In genomic region chr20:57399587-57400261, GRCh38 we compare ENCODE assay signal across 8 cellular contexts. TPM values are rescaled to one million over a fixed set of nuclear protein-coding genes. Genes with fewer than 3 reads are reported as not detected.
DNase-seq lines count a peak whose midpoint lies in the region; ATAC-seq and TF ChIP-seq lines count a peak whose summit lies in the region.

No MANE protein-coding gene starts in this region.

- no peaks in the 10 kb centered on the region for H3K9me3 Mint-ChIP-seq in effector memory CD8-positive, alpha-beta T cell

- H3K4me1 Mint-ChIP-seq in effector memory CD8-positive, alpha-beta T cell (ENCODE audit: low read depth in 2 of 2), result peaks cover 58 to 63% of the 10 kb centered on the region in 2 donors

- H3K79me2 ChIP-seq in DND-41 (ENCODE audit: insufficient read depth, low read length), result no peaks in the 10 kb centered on the region; the same call in 1 of the 2 replicates
- H3K79me2 ChIP-seq in OCI-LY7 (ENCODE audit: insufficient read depth, low read depth, low read length), result peaks cover 91% of the 10 kb centered on the region

- peaks cover 1% of the 10 kb centered on the region for H3K27me3 ChIP-seq in DND-41 (ENCODE audit: insufficient read depth, low read length, poor library complexity)
- H3K27me3 ChIP-seq in spleen (replicated peaks in 1 of 7), result no peaks in the 10 kb centered on the region

- 33 to 52% (median 38%) methylated on average over 19 to 23 of the region's 23 CpGs for WGBS in spleen, 5 donors

- TF ChIP-seq CTCF in DND-41 (IDR thresholded peaks at IDR 0.05; ENCODE audit: borderline replicate concordance, extremely low read depth, low read length, poor library complexity, severe bottlenecking), result no peak
- TF ChIP-seq CTCF in OCI-LY7 (conservative IDR thresholded peaks at IDR 0.05; ENCODE audit: low read length), result no peak
- no peak for TF ChIP-seq CTCF in spleen (IDR thresholded peaks at IDR 0.05 in 8 of 11, conservative IDR thresholded peaks at IDR 0.05 in 3 of 11)

- peaks cover 100% of the 10 kb centered on the region for H3K36me3 Mint-ChIP-seq in effector memory CD8-positive, alpha-beta T cell (ENCODE audit: insufficient read depth)

- H3K9me3 ChIP-seq in DND-41 (ENCODE audit: insufficient read depth, low read length, severe bottlenecking), result no peaks in the 10 kb centered on the region
- H3K9me3 ChIP-seq in OCI-LY7 (ENCODE audit: low read length), result no peaks in the 10 kb centered on the region
- H3K9me3 ChIP-seq in spleen, result no peaks in the 10 kb centered on the region

- H4K20me1 ChIP-seq in DND-41 (ENCODE audit: insufficient read depth, low read length), result peaks cover 92% of the 10 kb centered on the region
- H4K20me1 ChIP-seq in OCI-LY7 (ENCODE audit: insufficient read depth, low read length), result peaks cover 6% of the 10 kb centered on the region; the same call in 1 of the 2 replicates

- ATAC-seq in DND-41 (ENCODE audit: insufficient read depth, low read depth), result no peak
- peak; percentile 26 for ATAC-seq in GM21360 (IDR thresholded peaks at IDR 0.05; ENCODE audit: unreplicated experiment)
- ATAC-seq in effector memory CD8-positive, alpha-beta T cell (replicated peaks), result no peak

- H3K9me2 ChIP-seq in OCI-LY7 (ENCODE audit: insufficient read depth, low read length), result no peaks in the 10 kb centered on the region

- POLR2A ChIA-PET in OCI-LY7 (lab: Charles Lee), result interaction anchor here (0.5 to 3.2 kb wide), 8 partner anchors 8 to 78 kb away, joined by 3 to 24 read pairs (median 6); no protein-coding TSS in a partner anchor

- CTCF ChIA-PET in OCI-LY7 (lab: Charles Lee; ENCODE audit: unreplicated experiment), result interaction anchor here (0.6 to 1.7 kb wide), 4 partner anchors 9 to 195 kb away, joined by 3 to 10 read pairs (median 4); no protein-coding TSS in a partner anchor

- H3K4me3 ChIP-seq in DND-41 (ENCODE audit: low read depth in 1 of 2, low read length in 2 of 2), result no peak overlapping the region
- peak overlapping the region; percentile 99 for H3K4me3 ChIP-seq in OCI-LY7 (ENCODE audit: low read depth, low read length, poor library complexity, severe bottlenecking)
- peak overlapping the region in 4 of 8 donors; percentile 7 to 53 (median 14) for H3K4me3 ChIP-seq in spleen

- H3K4me3 Mint-ChIP-seq in effector memory CD8-positive, alpha-beta T cell, result peak overlapping the region; percentile 78 to 95

- H3K27ac ChIP-seq in DND-41 (ENCODE audit: low read length) (peak overlapping the region; percentile 77; the same call in 1 of the 2 replicates), OCI-LY7 (ENCODE audit: low read depth, low read length, poor library complexity, severe bottlenecking) (peak overlapping the region; percentile 97), spleen (peak overlapping the region; percentile 60 to 98 (median 88))

- H3K36me3 ChIP-seq in DND-41 (ENCODE audit: insufficient read depth, low read length) (peaks cover 29% of the 10 kb centered on the region; the same call in 1 of the 2 replicates), OCI-LY7 (ENCODE audit: insufficient read depth, low read length) (peaks cover 94% of the 10 kb centered on the region), spleen (peaks cover 3 to 95% (median 58%) of the 10 kb centered on the region in 6 donors)

- DNase-seq in DND-41 (no peak), OCI-LY7 (ENCODE audit: low spot score) (peak; percentile 33), spleen (peak; percentile 87), DMS53 (lab: John Stamatoyannopoulos, UW) (no peak), OCI-M1 (lab: John Stamatoyannopoulos, UW) (no peak), NCI-H524 (lab: John Stamatoyannopoulos, UW) (no peak)
- DNase-seq in effector memory CD8-positive, alpha-beta T cell, result no peak

- H3K4me2 ChIP-seq in DND-41 (ENCODE audit: insufficient read depth, low read length) (peak overlapping the region; percentile 72), OCI-LY7 (ENCODE audit: low read length) (peak overlapping the region; percentile 91)

- no peaks in the 10 kb centered on the region for H3K27me3 Mint-ChIP-seq in effector memory CD8-positive, alpha-beta T cell

- peak overlapping the region; percentile 95 for H3K27ac Mint-ChIP-seq in effector memory CD8-positive, alpha-beta T cell

- H3K9ac ChIP-seq in DND-41 (ENCODE audit: low read depth, low read length), result 0 out of 2 replicates have a peak overlapping the region, but pooled peaks have one; percentile 44

- intact Hi-C loops in OCI-LY7 (cut with micrococcal nuclease; ENCODE audit: unreplicated experiment) (loop anchor here (2.0 to 10.0 kb wide), 4 partner anchors 35 to 1765 kb away; partner anchors contain the start of gene ZNF831), spleen (cut with DNase I; ENCODE audit: low total_unique reads) (no loop called here)

- no peak for TF ChIP-seq POLR2A in spleen (IDR thresholded peaks at IDR 0.05)

- H3K4me1 ChIP-seq in DND-41 (ENCODE audit: insufficient read depth, low read length) (peaks cover 55% of the 10 kb centered on the region), OCI-LY7 (ENCODE audit: insufficient read depth, low read length, poor library complexity, severe bottlenecking) (peaks cover 74% of the 10 kb centered on the region), spleen (peaks cover 78 to 100% (median 100%) of the 10 kb centered on the region in 6 donors)

- H2AFZ ChIP-seq in DND-41 (ENCODE audit: low read depth, low read length), result no peak overlapping the region
- H2AFZ ChIP-seq in OCI-LY7 (ENCODE audit: low read length), result no peak overlapping the region

- BruUV-seq in OCI-LY7 (replicated peaks; lab: Mats Ljungman, UMichigan), result no TSS peak

RNA-seq across cellular contexts. Expression of gene RBM38, which starts 8.5 kb away (rescaled TPM):
- total RNA-seq in OCI-LY7 (2014; rRNA removed; shearing (Covaris generic)), result 136 and 174 TPM in 2 replicates
- total RNA-seq in OCI-LY7 (2022) (119 and 128 TPM in 2 replicates), spleen (100 to 1,000 TPM in 1 of 7 donors, 10 to 100 TPM in 6; 49.2 to 120 (median 61.6) TPM)
- 10 to 100 TPM; 48.6 to 87.8 (median 81.2) TPM for polyA plus RNA-seq in spleen

RNA-seq across cellular contexts. Expression of gene RAE1, which starts 48.7 kb away (rescaled TPM):
- 50.5 and 55.0 TPM in 2 replicates for total RNA-seq in OCI-LY7 (2014; rRNA removed; shearing (Covaris generic))
- total RNA-seq in OCI-LY7 (2022), result 57.4 and 58.2 TPM in 2 replicates
- total RNA-seq in spleen, result 10 to 100 TPM; 22.0 to 41.3 (median 24.2) TPM
- polyA plus RNA-seq in spleen, result 10 to 100 TPM; 16.2 to 20.2 (median 16.7) TPM

Comparison
In these comparisons a context has a peak if more than half of its experiments do, and no peak if none do; other contexts are left out.
1. DNase-seq: peak in OCI-LY7 (single experiment) and spleen (single experiment); none in DND-41 (single experiment), effector memory CD8-positive, alpha-beta T cell (0 of 3), DMS53 (single experiment), OCI-M1 (single experiment) and NCI-H524 (0 of 2).
2. Peak in every context shown above with its lines, with median percentiles within 50 percentile points of each other: H3K27ac ChIP-seq.